In genomic region chr12:67710582-67710981, GRCh38 we compare ENCODE assay signal across 9 cellular contexts.
DNase-seq lines count a peak whose midpoint lies in the region; ATAC-seq, FAIRE-seq and TF ChIP-seq lines count a peak whose summit lies in the region.
"Had no signal": no experiment of that assay in that cellular context is flagged by ENCODE, and none has a peak within 500 bp of the region (broad histone marks: within the 10 kb centered on the region; RNA-seq: fewer than 3 reads in every experiment).

No MANE protein-coding gene starts in this region.

- peak; percentile 98 for ATAC-seq in HG03442 (IDR thresholded peaks at IDR 0.05; ENCODE audit: unreplicated experiment)

- DNase-seq in Calu3 (peak; percentile 59), GM20000 (ENCODE audit: low spot score) (peak; percentile 46), epithelial cell of esophagus (ENCODE audit: low read depth) (peak; percentile 67), type B pancreatic cell (ENCODE audit: extremely low spot score, unreplicated experiment) (no peak), urothelium cell line (ENCODE audit: low spot score) (no peak)
- DNase-seq in stimulated activated CD4-positive, alpha-beta T cell treated with anti-CD3 and anti-CD28 coated beads, Interleukin-4, amount 100 ng/mL, for 4 hours: no peak
- DNase-seq in activated CD4-positive, alpha-beta T cell treated with anti-CD3 and anti-CD28 coated beads for 1 hour: no peak

- BruUV-seq in Calu3 (replicated peaks; lab: Mats Ljungman, UMichigan): no TSS peak

- H3K4me3 Mint-ChIP-seq in Calu3 (ENCODE audit: low read depth, unreplicated experiment) (no peak overlapping the region), type B pancreatic cell (peak overlapping the region; percentile 3)

- no peak for TF ChIP-seq CTCF in Calu3 (IDR thresholded peaks at IDR 0.05; ENCODE audit: unreplicated experiment)
- no peak for TF ChIP-seq CTCF in GM20000 (IDR thresholded peaks at IDR 0.05; ENCODE audit: extremely low read depth, missing control alignments)
- TF ChIP-seq CTCF in epithelial cell of esophagus (IDR thresholded peaks at IDR 0.05; ENCODE audit: insufficient read depth, low read depth, low read length, missing control alignments): no peak
- TF ChIP-seq CTCF in type B pancreatic cell (conservative IDR thresholded peaks at IDR 0.05): no peak

- CTCF ChIA-PET in Calu3 (lab: Charles Lee): interaction anchor here (0.6 kb wide), 1 partner anchor 25 kb away, joined by 4 read pairs; no protein-coding TSS in a partner anchor

- H3K27ac Mint-ChIP-seq in Calu3 (ENCODE audit: unreplicated experiment): peak overlapping the region; percentile 19
- H3K27ac Mint-ChIP-seq in type B pancreatic cell: peak overlapping the region; percentile 67

- intact Hi-C loops in Calu3 (cut with micrococcal nuclease; ENCODE audit: unreplicated experiment): no loop called here

- no peak for FAIRE-seq in urothelium cell line (lab: Jason Lieb, UNC)

- H3K9me3 Mint-ChIP-seq in Calu3 (ENCODE audit: low read depth, unreplicated experiment) (no peaks in the 10 kb centered on the region), type B pancreatic cell (peaks cover 7% of the 10 kb centered on the region)

- no peaks in the 10 kb centered on the region for H3K36me3 Mint-ChIP-seq in Calu3 (ENCODE audit: insufficient read depth, unreplicated experiment)
- no peaks in the 10 kb centered on the region for H3K36me3 Mint-ChIP-seq in type B pancreatic cell

- no peak overlapping the region for H3K4me3 ChIP-seq in epithelial cell of esophagus (ENCODE audit: low read length)
- H3K4me3 ChIP-seq: tibial artery had no signal

- peaks cover 34% of the 10 kb centered on the region for H3K4me1 Mint-ChIP-seq in Calu3 (ENCODE audit: low read depth, unreplicated experiment)
- peaks cover 39% of the 10 kb centered on the region for H3K4me1 Mint-ChIP-seq in type B pancreatic cell (ENCODE audit: unreplicated experiment)

- H3K27me3 Mint-ChIP-seq in Calu3 (ENCODE audit: unreplicated experiment) (no peaks in the 10 kb centered on the region), type B pancreatic cell (no peaks in the 10 kb centered on the region)

Comparison
In these comparisons a context has a peak if more than half of its experiments do, and no peak if none do; other contexts are left out.
1. DNase-seq: peak in Calu3 (single experiment), GM20000 (single experiment) and epithelial cell of esophagus (single experiment); none in type B pancreatic cell (single experiment), stimulated activated CD4-positive, alpha-beta T cell treated with anti-CD3 and anti-CD28 coated beads, Interleukin-4, amount 100 ng/mL, for 4 hours (0 of 2), urothelium cell line (single experiment) and activated CD4-positive, alpha-beta T cell treated with anti-CD3 and anti-CD28 coated beads for 1 hour (single experiment).